Comparison of ENCODE assay signal across 8 cellular contexts in genomic region chr12:45727994-45728624, GRCh38. TPM values are rescaled to one million over a fixed set of nuclear protein-coding genes. Genes with fewer than 3 reads are reported as not detected.
DNase-seq lines count a peak whose midpoint lies in the region; ATAC-seq and TF ChIP-seq lines count a peak whose summit lies in the region.

No MANE protein-coding gene starts in this region.

- H3K9ac ChIP-seq in ES-I3 (ENCODE audit: low read depth, low read length) (peak overlapping the region; percentile 89), IMR-90 (ENCODE audit: low read depth, low read length) (peak overlapping the region; percentile 55)

- H4K91ac ChIP-seq in IMR-90 (ENCODE audit: insufficient read depth, low read depth, low read length): peak overlapping the region; percentile 81; the same call in 1 of the 2 replicates

- peak overlapping the region; percentile 67; the same call in 1 of the 2 replicates for H3K4ac ChIP-seq in IMR-90 (ENCODE audit: low read depth, low read length)

- H3K36me3 ChIP-seq in ES-I3 (ENCODE audit: insufficient read depth, low read length) (no peaks in the 10 kb centered on the region), IMR-90 (ENCODE audit: control insufficient read depth, insufficient read depth, low read length) (no peaks in the 10 kb centered on the region)

- in situ Hi-C loops in IMR-90 (cut with MboI; ENCODE audit: low sequenced_read_pairs): no loop called here

- H2AFZ ChIP-seq in IMR-90 (replicated peaks; ENCODE audit: low read length, poor library complexity): peak overlapping the region; percentile 92

- H3K27ac Mint-ChIP-seq in brain: peak overlapping the region; percentile 90 to 100 (median 100)
- peak overlapping the region; percentile 88 for H3K27ac Mint-ChIP-seq in type B pancreatic cell

- POLR2A ChIA-PET in IMR-90 (lab: Charles Lee; ENCODE audit: unreplicated experiment): interaction anchor here (0.6 kb wide), 1 partner anchor 154 kb away, joined by 3 read pairs; no protein-coding TSS in a partner anchor

- H3K18ac ChIP-seq in IMR-90 (ENCODE audit: low read depth, low read length): peak overlapping the region; percentile 48; the same call in 1 of the 2 replicates

- 0 out of 2 replicates have a peak overlapping the region, but pooled peaks have one; percentile 6 for H2BK20ac ChIP-seq in IMR-90 (ENCODE audit: low read depth, low read length)

- peak; percentile 5 for DNase-seq in IMR-90
- DNase-seq in medulla oblongata (ENCODE audit: extremely low spot score): peak; percentile 66
- no peak for DNase-seq in type B pancreatic cell (ENCODE audit: extremely low spot score, unreplicated experiment)
- DNase-seq in T-helper 9 cell: no peak
- no peak for DNase-seq in D341Med (ENCODE audit: low spot score)

- H4K5ac ChIP-seq in IMR-90 (ENCODE audit: low read depth, low read length): peak overlapping the region; percentile 65; the same call in 1 of the 2 replicates

- H3K4me3 ChIP-seq in IMR-90 (ENCODE audit: insufficient read depth, low read depth, low read length): peak overlapping the region; percentile 69

- dilution Hi-C loops in IMR-90 (cut with HindIII; ENCODE audit: low sequenced_read_pairs, unreplicated experiment): no loop called here

- H3K4me1 ChIP-seq in ES-I3 (ENCODE audit: insufficient read depth, low read length): peaks cover 6% of the 10 kb centered on the region; the same call in 1 of the 2 replicates
- peaks cover 1% of the 10 kb centered on the region; the same call in 1 of the 2 replicates for H3K4me1 ChIP-seq in IMR-90 (ENCODE audit: control insufficient read depth, insufficient read depth, low read length)

- H3K27ac ChIP-seq in IMR-90 (ENCODE audit: insufficient read depth, low read length): peak overlapping the region; percentile 56

- H3K9me1 ChIP-seq in IMR-90 (ENCODE audit: insufficient read depth, low read length): no peaks in the 10 kb centered on the region

- peaks cover 4% of the 10 kb centered on the region for H3K36me3 Mint-ChIP-seq in brain
- peaks cover 4% of the 10 kb centered on the region for H3K36me3 Mint-ChIP-seq in type B pancreatic cell

- no CpG with 5 or more reads among the region's 16 CpGs for WGBS in IMR-90 (ENCODE audit: extremely low coverage in 2 of 2, insufficient read length in 1 of 2), 2 experiments

- H3K56ac ChIP-seq in IMR-90 (ENCODE audit: extremely low read depth, insufficient read depth, low read length): peak overlapping the region; percentile 89

- no peaks in the 10 kb centered on the region for H4K20me1 ChIP-seq in IMR-90 (ENCODE audit: insufficient read depth, low read length)

- TF ChIP-seq POLR2A in IMR-90 (IDR thresholded peaks at IDR 0.05; ENCODE audit: low read depth, low read length): no peak

- peak overlapping the region; percentile 20; the same call in 1 of the 2 replicates for H2BK120ac ChIP-seq in IMR-90 (ENCODE audit: low read depth, low read length)

- no peak for TF ChIP-seq CTCF in IMR-90 (conservative IDR thresholded peaks at IDR 0.05; ENCODE audit: low read depth, low read length)
- TF ChIP-seq CTCF in brain (conservative IDR thresholded peaks at IDR 0.05): no peak
- TF ChIP-seq CTCF in type B pancreatic cell (conservative IDR thresholded peaks at IDR 0.05): no peak

- peak overlapping the region; percentile 56 for H2BK5ac ChIP-seq in IMR-90 (ENCODE audit: low read depth, low read length, poor library complexity, severe bottlenecking)

- H2AK5ac ChIP-seq in IMR-90 (ENCODE audit: low read depth, low read length): no peak overlapping the region

- no peaks in the 10 kb centered on the region for H3K9me3 Mint-ChIP-seq in brain
- no peaks in the 10 kb centered on the region for H3K9me3 Mint-ChIP-seq in type B pancreatic cell

- H4K8ac ChIP-seq in IMR-90 (ENCODE audit: low read depth in 2 of 2, low read length in 2 of 2): peak overlapping the region; percentile 74 to 86

- H3K4me3 Mint-ChIP-seq in brain (peak overlapping the region; percentile 97 to 100 (median 99)), type B pancreatic cell (peak overlapping the region; percentile 97)

- TF ChIP-seq RAD21 in IMR-90 (IDR thresholded peaks at IDR 0.05; ENCODE audit: low read length): no peak

- no peak overlapping the region; the same call in 2 of the 3 replicates for H2BK15ac ChIP-seq in IMR-90 (ENCODE audit: low read depth, low read length)

- intact Hi-C loops in IMR-90 (cut with micrococcal nuclease): loop anchor here (1.0 to 5.0 kb wide), 8 partner anchors 56 to 557 kb away; partner anchors contain the start of genes ANO6 and SCAF11

- no peak for ATAC-seq in IMR-90 (ENCODE audit: low read depth)
- no peak for ATAC-seq in GM21367 (IDR thresholded peaks at IDR 0.05; ENCODE audit: unreplicated experiment)

- H3K79me1 ChIP-seq in IMR-90 (ENCODE audit: low read depth in 1 of 2, low read length in 2 of 2): peaks cover 6 to 9% of the 10 kb centered on the region in 2 experiments; a peak in 3 of 4 replicates

- peak overlapping the region; percentile 94 for H3K4me2 ChIP-seq in IMR-90 (ENCODE audit: low read depth, low read length)

- peak overlapping the region; percentile 70 for H3K14ac ChIP-seq in IMR-90 (replicated peaks; ENCODE audit: low read depth, low read length)

- BruUV-seq in IMR-90 (replicated peaks; lab: Mats Ljungman, UMichigan): no TSS peak

- H3K27me3 Mint-ChIP-seq in brain (peaks cover 19% of the 10 kb centered on the region), type B pancreatic cell (no peaks in the 10 kb centered on the region)

- CTCF ChIA-PET in IMR-90 (lab: Yijun Ruan, JAX): interaction anchor here (0.6 to 7.4 kb wide), 4 partner anchors 10 to 189 kb away, joined by 3 to 43 read pairs (median 4); no protein-coding TSS in a partner anchor

- peaks cover 38% of the 10 kb centered on the region for H3K4me1 Mint-ChIP-seq in brain
- H3K4me1 Mint-ChIP-seq in type B pancreatic cell (ENCODE audit: unreplicated experiment): peaks cover 17% of the 10 kb centered on the region

- peak overlapping the region; percentile 84 for H2AK9ac ChIP-seq in IMR-90 (replicated peaks; ENCODE audit: low read depth, low read length, poor library complexity)

- no peaks in the 10 kb centered on the region for H3K27me3 ChIP-seq in IMR-90 (ENCODE audit: control insufficient read depth, insufficient read depth, low read length)

- peak overlapping the region; percentile 85 for H3K23ac ChIP-seq in IMR-90 (ENCODE audit: low read depth, low read length)

- no peaks in the 10 kb centered on the region for H3K9me3 ChIP-seq in ES-I3 (ENCODE audit: control insufficient read depth, insufficient read depth, low read length)
- no peaks in the 10 kb centered on the region for H3K9me3 ChIP-seq in IMR-90 (ENCODE audit: control insufficient read depth, insufficient read depth, low read length)

TF ChIP-seq in IMR-90, 13 proteins besides CTCF, POLR2A, EP300 and RAD21:
- TF ChIP-seq BHLHE40 (IDR thresholded peaks at IDR 0.05; ENCODE audit: low read depth, low read length): no peak
- no peak for TF ChIP-seq FOS (IDR thresholded peaks at IDR 0.05; ENCODE audit: low read depth, low read length)
- no peak for TF ChIP-seq MXI1 (IDR thresholded peaks at IDR 0.05; ENCODE audit: borderline replicate concordance, low read depth, low read length)
- no peak for TF ChIP-seq SMC3 (IDR thresholded peaks at IDR 0.05; ENCODE audit: low read depth, low read length)
- TF ChIP-seq CHD1 (IDR thresholded peaks at IDR 0.05; ENCODE audit: low read depth, low read length): no peak
- no peak for TF ChIP-seq MAZ (IDR thresholded peaks at IDR 0.05; ENCODE audit: borderline replicate concordance, low read depth, low read length)
- TF ChIP-seq CEBPB (IDR thresholded peaks at IDR 0.05; ENCODE audit: low read depth, low read length): no peak
- TF ChIP-seq USF2 (IDR thresholded peaks at IDR 0.05; ENCODE audit: low read depth, low read length): no peak
- no peak for TF ChIP-seq RFX5 (IDR thresholded peaks at IDR 0.05; ENCODE audit: low read depth, low read length)
- no peak for TF ChIP-seq ELK1 (IDR thresholded peaks at IDR 0.05; ENCODE audit: borderline replicate concordance, low read depth, low read length)
- TF ChIP-seq MAFK (IDR thresholded peaks at IDR 0.05; ENCODE audit: low read depth, low read length): no peak
- TF ChIP-seq NFE2L2 (IDR thresholded peaks at IDR 0.05; ENCODE audit: low read depth, low read length): no peak
- no peak for TF ChIP-seq RCOR1 (IDR thresholded peaks at IDR 0.05; ENCODE audit: insufficient replicate concordance, low read length)

RNA-seq across cellular contexts. Expression of gene ARID2, which starts 1.4 kb away (rescaled TPM):
- total RNA-seq in IMR-90 (2012; rRNA removed) (27.5 and 28.1 TPM in 2 replicates), type B pancreatic cell (ENCODE audit: low replicate concordance) (35.9 and 49.7 TPM in 2 replicates)
- polyA plus RNA-seq in IMR-90 (2012; rRNA removed) (5.2 and 5.4 TPM in 2 replicates), brain (ENCODE audit: insufficient read depth, low read depth, low replicate concordance) (8.6 TPM)
- 1.0 and 5.4 TPM in 2 replicates for polyA plus RNA-seq in IMR-90 (2012; cell fraction: cytosol; rRNA removed)
- 2.7 and 13.5 TPM in 2 replicates for polyA plus RNA-seq in IMR-90 (2012; cell fraction: nucleus; rRNA removed; ENCODE audit: low replicate concordance)

Comparison
In these comparisons a context has a peak if more than half of its experiments do, and no peak if none do; other contexts are left out.
1. DNase-seq: peak in IMR-90 (single experiment) and medulla oblongata (single experiment); none in type B pancreatic cell (single experiment), T-helper 9 cell (single experiment) and D341Med (single experiment).